8 cellular contexts compared by ENCODE assay signal in genomic region chr1:201408176-201408814, GRCh38. TPM values are rescaled to one million over a fixed set of nuclear protein-coding genes. Genes with fewer than 3 reads are reported as not detected.
DNase-seq lines count a peak whose midpoint lies in the region; ATAC-seq and TF ChIP-seq lines count a peak whose summit lies in the region.

No MANE protein-coding gene starts in this region.

- DNase-seq in NCI-H1417 (lab: John Stamatoyannopoulos, UW) (peak; percentile 57 to 79 (median 59)), NCI-H1417 treated with DMSO at 0.1 percent for 48 hours (lab: John Stamatoyannopoulos, UW) (no peak), NCI-H1105 treated with DMSO at 0.1 percent for 48 hours (lab: John Stamatoyannopoulos, UW) (peak; percentile 56), T-helper 17 cell (peak; percentile 44 to 57 (median 53)), anterior cingulate cortex (lab: John Stamatoyannopoulos, UW) (peak in 47 of 58 donors; percentile 4 to 81 (median 35)), right cardiac atrium (peak; percentile 75 to 92 (median 91)), sigmoid colon (no peak)

- ATAC-seq in T-helper 17 cell, result peak; percentile 69
- peak; percentile 74 to 75 for ATAC-seq in right cardiac atrium
- ATAC-seq in HG03175 (IDR thresholded peaks at IDR 0.05; ENCODE audit: unreplicated experiment), result no peak

- no peaks in the 10 kb centered on the region for H3K9me3 ChIP-seq in T-helper 17 cell (ENCODE audit: control insufficient read depth, low read length, poor library complexity, severe bottlenecking)
- H3K9me3 ChIP-seq in right cardiac atrium (ENCODE audit: control insufficient read depth, low read length), result no peaks in the 10 kb centered on the region
- no peaks in the 10 kb centered on the region for H3K9me3 ChIP-seq in sigmoid colon

- no peak overlapping the region for H3K4me3 Mint-ChIP-seq in T-helper 17 cell

- H3K27ac ChIP-seq in right cardiac atrium (ENCODE audit: low read length) (no peak overlapping the region), sigmoid colon (no peak overlapping the region)

- H3K4me1 ChIP-seq in right cardiac atrium (ENCODE audit: control insufficient read depth, insufficient read depth, low read length), result no peaks in the 10 kb centered on the region
- no peaks in the 10 kb centered on the region for H3K4me1 ChIP-seq in sigmoid colon

- WGBS in right cardiac atrium, result 27% methylated on average over 11 of the region's 11 CpGs
- WGBS in sigmoid colon, 2 donors, result 32 to 37% methylated on average over 11 of the region's 11 CpGs

- no peak for TF ChIP-seq EP300 in sigmoid colon (IDR thresholded peaks at IDR 0.05)

- H3K27me3 ChIP-seq in right cardiac atrium (ENCODE audit: control insufficient read depth, insufficient read depth) (no peaks in the 10 kb centered on the region), sigmoid colon (no peaks in the 10 kb centered on the region)

- H3K4me1 Mint-ChIP-seq in T-helper 17 cell, result peaks cover 6% of the 10 kb centered on the region

- H3K36me3 ChIP-seq in sigmoid colon, result no peaks in the 10 kb centered on the region

- intact Hi-C loops in right cardiac atrium (cut with DNase I) (loop anchor here in 2 of 4 donors (5.0 to 10.0 kb wide), 2 partner anchors 153 to 156 kb away; no protein-coding TSS in a partner anchor), sigmoid colon (cut with DNase I) (loop anchor here (1.0 kb wide), 1 partner anchor 154 kb away; no protein-coding TSS in a partner anchor)

- H3K27me3 Mint-ChIP-seq in T-helper 17 cell, result peaks cover 29% of the 10 kb centered on the region

- no peak overlapping the region for H3K27ac Mint-ChIP-seq in T-helper 17 cell

- H3K4me3 ChIP-seq in right cardiac atrium (ENCODE audit: low read length) (no peak overlapping the region), sigmoid colon (no peak overlapping the region)

- TF ChIP-seq POLR2A in sigmoid colon (IDR thresholded peaks at IDR 0.05), result no peak

- H3K36me3 Mint-ChIP-seq in T-helper 17 cell (ENCODE audit: low read depth), result no peaks in the 10 kb centered on the region

- TF ChIP-seq CTCF in sigmoid colon (IDR thresholded peaks at IDR 0.05), result peak; percentile 53 to 91 (median 86)

RNA-seq across cellular contexts. Expression of gene LAD1, which starts 9.2 kb away (rescaled TPM):
- total RNA-seq in T-helper 17 cell (not detected), right cardiac atrium (1 to 10 TPM; 1.3 to 4.0 (median 2.4) TPM), sigmoid colon (not detected)
- polyA plus RNA-seq in right cardiac atrium (5.0 TPM), sigmoid colon (100 to 1,000 TPM in 2 of 3 donors, 10 to 100 TPM in 1; 63.7 to 151 (median 102) TPM)

RNA-seq across cellular contexts. Expression of gene TNNI1, which starts 13.2 kb away (rescaled TPM):
- total RNA-seq in T-helper 17 cell (not detected), right cardiac atrium (100 to 1,000 TPM in 2 of 4 donors, 10 to 100 TPM in 2; 77.9 to 215 (median 100) TPM), sigmoid colon (not detected)
- polyA plus RNA-seq in right cardiac atrium (81.3 TPM), sigmoid colon (1 to 10 TPM in 1 of 3 donors, under 1 TPM in 2; 0.04 to 7.8 (median 0.46) TPM)

RNA-seq across cellular contexts. Expression of gene TNNT2, which starts 30.8 kb away (rescaled TPM):
- total RNA-seq in T-helper 17 cell (not detected), right cardiac atrium (1,000 to 10,000 TPM; 5,203 to 7,292 (median 7,185) TPM), sigmoid colon (under 1 TPM in 1 of 4 donors, not detected in 3; 0.81 TPM)
- polyA plus RNA-seq in right cardiac atrium (16,707 TPM), sigmoid colon (10 to 100 TPM in 1 of 3 donors, 1 to 10 TPM in 2; 3.1 to 34.9 (median 4.8) TPM)

Comparison
In these comparisons a context has a peak if more than half of its experiments do, and no peak if none do; other contexts are left out.
1. DNase-seq: peak in NCI-H1417 (3 of 3), NCI-H1105 treated with DMSO at 0.1 percent for 48 hours (single experiment), T-helper 17 cell (3 of 3), anterior cingulate cortex (47 of 58) and right cardiac atrium (3 of 3); none in NCI-H1417 treated with DMSO at 0.1 percent for 48 hours (single experiment) and sigmoid colon (single experiment).
2. RNA of gene TNNI1, which starts 13.2 kb away (total RNA-seq): 77.9 to 215 TPM in right cardiac atrium; not detected in T-helper 17 cell and not detected in sigmoid colon; every median in the first group is over 10 times any median in the second.
3. RNA of gene TNNT2, which starts 30.8 kb away (total RNA-seq): 5,203 to 7,292 TPM in right cardiac atrium; not detected in T-helper 17 cell and 0.81 TPM in sigmoid colon; every median in the first group is over 1,000 times any median in the second.